In the genomic region with DNA sequence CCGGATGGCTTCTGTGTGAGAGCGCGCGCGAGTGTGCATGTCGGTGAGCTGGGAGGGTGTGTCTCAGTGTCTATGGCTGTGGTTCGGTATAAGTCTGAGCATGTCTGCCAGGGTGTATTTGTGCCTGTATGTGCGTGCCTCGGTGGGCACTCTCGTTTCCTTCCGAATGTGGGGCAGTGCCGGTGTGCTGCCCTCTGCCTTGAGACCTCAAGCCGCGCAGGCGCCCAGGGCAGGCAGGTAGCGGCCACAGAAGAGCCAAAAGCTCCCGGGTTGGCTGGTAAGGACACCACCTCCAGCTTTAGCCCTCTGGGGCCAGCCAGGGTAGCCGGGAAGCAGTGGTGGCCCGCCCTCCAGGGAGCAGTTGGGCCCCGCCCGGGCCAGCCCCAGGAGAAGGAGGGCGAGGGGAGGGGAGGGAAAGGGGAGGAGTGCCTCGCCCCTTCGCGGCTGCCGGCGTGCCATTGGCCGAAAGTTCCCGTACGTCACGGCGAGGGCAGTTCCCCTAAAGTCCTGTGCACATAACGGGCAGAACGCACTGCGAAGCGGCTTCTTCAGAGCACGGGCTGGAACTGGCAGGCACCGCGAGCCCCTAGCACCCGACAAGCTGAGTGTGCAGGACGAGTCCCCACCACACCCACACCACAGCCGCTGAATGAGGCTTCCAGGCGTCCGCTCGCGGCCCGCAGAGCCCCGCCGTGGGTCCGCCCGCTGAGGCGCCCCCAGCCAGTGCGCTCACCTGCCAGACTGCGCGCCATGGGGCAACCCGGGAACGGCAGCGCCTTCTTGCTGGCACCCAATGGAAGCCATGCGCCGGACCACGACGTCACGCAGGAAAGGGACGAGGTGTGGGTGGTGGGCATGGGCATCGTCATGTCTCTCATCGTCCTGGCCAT, we compare ENCODE assay signal across 7 cellular contexts. TPM values are rescaled to one million over a fixed set of nuclear protein-coding genes. Genes with fewer than 3 reads are reported as not detected.
A peak's percentile ranks its signal among the peaks of the same experiment; 100 is the strongest.
DNase-seq lines count a peak whose midpoint lies in the region; ATAC-seq and TF ChIP-seq lines count a peak whose summit lies in the region.

A gene (plus strand): TSS at position 530 of the 890 bp plus-strand sequence. CDS start 221 bp downstream, at position 751.

- H3K9me3 ChIP-seq in left lung, result no peaks in the 10 kb centered on the region

- no peaks in the 10 kb centered on the region for H3K36me3 ChIP-seq in left lung

- intact Hi-C loops in left lung (cut with DNase I), result no loop called here

- ATAC-seq in GM18861 (IDR thresholded peaks at IDR 0.05; ENCODE audit: unreplicated experiment) (peak; percentile 93), HG03045 (IDR thresholded peaks at IDR 0.05; ENCODE audit: unreplicated experiment) (peak; percentile 100), left lung (peak; percentile 97)

- TF ChIP-seq CTCF in left lung (IDR thresholded peaks at IDR 0.05), result no peak

- peak; percentile 7 for DNase-seq in NCI-H2227 treated with DMSO at 0.1 percent for 48 hours (lab: John Stamatoyannopoulos, UW)
- DNase-seq in activated CD4-positive, alpha-beta T cell treated with anti-CD3 and anti-CD28 coated beads, Interleukin-2, amount 50 U/mL, for 1 hour, result peak; percentile 81
- peak; percentile 85 for DNase-seq in dedifferentiated amniotic fluid mesenchymal stem cell (ENCODE audit: extremely low spot score)
- peak; percentile 97 to 99 for DNase-seq in left lung
- peak; percentile 79 for DNase-seq in stimulated activated CD4-positive, alpha-beta T cell treated with anti-CD3 and anti-CD28 coated beads, Interleukin-2, amount 100 ng/mL, for 4 hours (ENCODE audit: low read depth)

- H3K4me1 ChIP-seq in left lung, result peaks cover 0 to 86% of the 10 kb centered on the region in 2 donors

- H3K4me3 ChIP-seq in left lung, result peak within 1 kb of the TSS; percentile 60 to 63

- H3K27ac ChIP-seq in left lung, result peak within 1 kb of the TSS; percentile 86 to 98

- no peaks in the 10 kb centered on the region for H3K27me3 ChIP-seq in left lung

RNA-seq across cellular contexts. Expression of the gene that starts here (rescaled TPM):
- 10 to 100 TPM; 12.3 to 14.2 TPM for total RNA-seq in left lung

Comparison
In these comparisons a context has a peak if more than half of its experiments do, and no peak if none do; other contexts are left out.
1. Peak in every context shown above with its lines: DNase-seq, ATAC-seq, H3K4me3 ChIP-seq and H3K27ac ChIP-seq.
2. DNase-seq: peak in every context shown above with its lines; median percentile 98 in left lung; 85 in dedifferentiated amniotic fluid mesenchymal stem cell; 81 in activated CD4-positive, alpha-beta T cell treated with anti-CD3 and anti-CD28 coated beads, Interleukin-2, amount 50 U/mL, for 1 hour; 79 in stimulated activated CD4-positive, alpha-beta T cell treated with anti-CD3 and anti-CD28 coated beads, Interleukin-2, amount 100 ng/mL, for 4 hours; 7 in NCI-H2227 treated with DMSO at 0.1 percent for 48 hours.